ENCODE assay signal across 11 cellular contexts in genomic region chr16:70789231-70789926, GRCh38. TPM values are rescaled to one million over a fixed set of nuclear protein-coding genes. Genes with fewer than 3 reads are reported as not detected.
DNase-seq lines count a peak whose midpoint lies in the region; ATAC-seq, FAIRE-seq and TF ChIP-seq lines count a peak whose summit lies in the region.
"Had no signal": no experiment of that assay in that cellular context is flagged by ENCODE, and none has a peak within 500 bp of the region (broad histone marks: within the 10 kb centered on the region; RNA-seq: fewer than 3 reads in every experiment).

No MANE protein-coding gene starts in this region.

- H3K56ac ChIP-seq in IMR-90 (ENCODE audit: extremely low read depth, insufficient read depth, low read length): no peak overlapping the region

- intact Hi-C loops in IMR-90 (cut with micrococcal nuclease): no loop called here
- intact Hi-C loops in mucosa of descending colon (cut with DNase I, micrococcal nuclease): no loop called here

- H3K9me1 ChIP-seq in IMR-90 (ENCODE audit: insufficient read depth, low read length): peaks cover 7% of the 10 kb centered on the region; the same call in 1 of the 2 replicates

- no peak overlapping the region for H3K4me3 Mint-ChIP-seq in effector memory CD8-positive, alpha-beta T cell

- no peak overlapping the region for H3K4me3 ChIP-seq in A549
- no peak overlapping the region for H3K4me3 ChIP-seq in IMR-90 (ENCODE audit: insufficient read depth, low read depth, low read length)
- H3K4me3 ChIP-seq in mucosa of descending colon: no peak overlapping the region

- no peak overlapping the region for H3K23ac ChIP-seq in IMR-90 (ENCODE audit: low read depth, low read length)

- WGBS in A549 (ENCODE audit: missing lambda C conversion rate): 35% methylated on average over 14 of the region's 14 CpGs
- 80% methylated on average over 2 of the region's 14 CpGs; no CpG with 5 or more reads in 1 of the 2 experiments for WGBS in IMR-90 (ENCODE audit: extremely low coverage in 2 of 2, insufficient read length in 1 of 2), 2 experiments

- no peak overlapping the region for H2AFZ ChIP-seq in IMR-90 (replicated peaks; ENCODE audit: low read length, poor library complexity)

- H3K27ac ChIP-seq in A549 (no peak overlapping the region), IMR-90 (ENCODE audit: insufficient read depth, low read length) (no peak overlapping the region)

- H4K20me1 ChIP-seq in IMR-90 (ENCODE audit: insufficient read depth, low read length): peaks cover 36% of the 10 kb centered on the region

- H3K36me3 ChIP-seq in IMR-90 (ENCODE audit: control insufficient read depth, insufficient read depth, low read length): peaks cover 18% of the 10 kb centered on the region; the same call in 1 of the 2 replicates
- H3K36me3 ChIP-seq in mucosa of descending colon (ENCODE audit: low read depth): peaks cover 2% of the 10 kb centered on the region

- H2BK15ac ChIP-seq in IMR-90 (ENCODE audit: low read depth, low read length): no peak overlapping the region

- no peak overlapping the region for H3K14ac ChIP-seq in IMR-90 (replicated peaks; ENCODE audit: low read depth, low read length)

- H3K79me1 ChIP-seq in IMR-90 (ENCODE audit: low read depth in 1 of 2, low read length in 2 of 2): peaks cover 46 to 72% of the 10 kb centered on the region in 2 experiments

- H3K27ac Mint-ChIP-seq in effector memory CD8-positive, alpha-beta T cell: peak overlapping the region; percentile 31 to 52

- H3K4me1 ChIP-seq in A549 (no peaks in the 10 kb centered on the region), IMR-90 (ENCODE audit: control insufficient read depth, insufficient read depth, low read length) (no peaks in the 10 kb centered on the region; the same call in 1 of the 2 replicates), mucosa of descending colon (ENCODE audit: low read depth) (no peaks in the 10 kb centered on the region)

- H4K8ac ChIP-seq in IMR-90 (ENCODE audit: low read depth in 2 of 2, low read length in 2 of 2): no peak overlapping the region

- no peak overlapping the region for H4K91ac ChIP-seq in IMR-90 (ENCODE audit: insufficient read depth, low read depth, low read length)

- peaks cover 23 to 26% of the 10 kb centered on the region in 2 donors for H3K4me1 Mint-ChIP-seq in effector memory CD8-positive, alpha-beta T cell (ENCODE audit: low read depth in 2 of 2)

- no peak overlapping the region for H2BK5ac ChIP-seq in IMR-90 (ENCODE audit: low read depth, low read length, poor library complexity, severe bottlenecking)

- H2AK9ac ChIP-seq in IMR-90 (replicated peaks; ENCODE audit: low read depth, low read length, poor library complexity): peak overlapping the region; percentile 10

- no peak overlapping the region for H3K18ac ChIP-seq in IMR-90 (ENCODE audit: low read depth, low read length)

- peaks cover 11% of the 10 kb centered on the region for H3K36me3 Mint-ChIP-seq in effector memory CD8-positive, alpha-beta T cell (ENCODE audit: insufficient read depth)

- no peaks in the 10 kb centered on the region for H3K9me3 ChIP-seq in A549
- H3K9me3 ChIP-seq in IMR-90 (ENCODE audit: control insufficient read depth, insufficient read depth, low read length): no peaks in the 10 kb centered on the region
- H3K9me3 ChIP-seq in mucosa of descending colon: no peaks in the 10 kb centered on the region

- H3K27me3 ChIP-seq in IMR-90 (ENCODE audit: control insufficient read depth, insufficient read depth, low read length): no peaks in the 10 kb centered on the region

- H2BK20ac ChIP-seq in IMR-90 (ENCODE audit: low read depth, low read length): no peak overlapping the region

- POLR2A ChIA-PET in A549 (lab: Yijun Ruan, JAX) (no interaction called here), IMR-90 (lab: Charles Lee; ENCODE audit: unreplicated experiment) (no interaction called here)

- no peak overlapping the region for H2BK120ac ChIP-seq in IMR-90 (ENCODE audit: low read depth, low read length)

- DNase-seq in A549 (ENCODE audit: low read depth in 1 of 2, low spot score in 1 of 2): peak; percentile 59 to 79
- peak; percentile 48 for DNase-seq in IMR-90
- DNase-seq in effector memory CD8-positive, alpha-beta T cell: no peak
- peak in 2 of 3 donors; percentile 43 to 48 for DNase-seq in mucosa of descending colon
- no peak for DNase-seq in T-helper 1 cell
- no peak for DNase-seq in NOMO-1 treated with dmso at 0.1 percent for 144 hours (lab: John Stamatoyannopoulos, UW; ENCODE audit: unreplicated experiment)
- no peak for DNase-seq in Kasumi-1 (lab: John Stamatoyannopoulos, UW)
- DNase-seq: effector CD8-positive, alpha-beta T cell; islet precursor cell; NCI-H82 had no signal

- no peak for TF ChIP-seq EP300 in A549 (IDR thresholded peaks at IDR 0.05)

- no peak overlapping the region for H3K4ac ChIP-seq in IMR-90 (ENCODE audit: low read depth, low read length)

- no peak overlapping the region for H4K5ac ChIP-seq in IMR-90 (ENCODE audit: low read depth, low read length)

- no peaks in the 10 kb centered on the region for H3K27me3 Mint-ChIP-seq in effector memory CD8-positive, alpha-beta T cell

- BruUV-seq in IMR-90 (replicated peaks; lab: Mats Ljungman, UMichigan): no TSS peak

- H3K4me2 ChIP-seq in A549: no peak overlapping the region
- H3K4me2 ChIP-seq in IMR-90 (ENCODE audit: low read depth, low read length): no peak overlapping the region

- ATAC-seq in A549 (peak; percentile 54 to 79; a peak in 4 of 6 replicates), IMR-90 (ENCODE audit: low read depth) (peak; percentile 71), mucosa of descending colon (no peak), GM19324 (IDR thresholded peaks at IDR 0.05; ENCODE audit: low FRiP score, unreplicated experiment) (no peak)
- ATAC-seq in effector memory CD8-positive, alpha-beta T cell (replicated peaks): no peak

- TF ChIP-seq CTCF in A549 (IDR thresholded peaks at IDR 0.05) (no peak), IMR-90 (conservative IDR thresholded peaks at IDR 0.05; ENCODE audit: low read depth, low read length) (no peak), mucosa of descending colon (IDR thresholded peaks at IDR 0.05) (no peak)

- CTCF ChIA-PET in A549 (lab: Yijun Ruan, JAX): interaction anchor here (1.4 to 11.2 kb wide), 3 partner anchors 19 to 570 kb away, joined by 4 to 76 read pairs (median 4); partner anchors contain the start of gene CALB2
- CTCF ChIA-PET in IMR-90 (lab: Yijun Ruan, JAX): no interaction called here

- H2AK5ac ChIP-seq in IMR-90 (ENCODE audit: low read depth, low read length): no peak overlapping the region

- in situ Hi-C loops in IMR-90 (cut with MboI; ENCODE audit: low sequenced_read_pairs): loop anchor here (10.0 to 25.0 kb wide), 3 partner anchors 498 to 698 kb away; partner anchors contain the start of genes CALB2, CMTR2 and ZNF19

- TF ChIP-seq POLR2A in A549 (IDR thresholded peaks at IDR 0.05; ENCODE audit: low read length) (no peak), IMR-90 (IDR thresholded peaks at IDR 0.05; ENCODE audit: low read depth, low read length) (no peak)

- no peaks in the 10 kb centered on the region for H3K9me3 Mint-ChIP-seq in effector memory CD8-positive, alpha-beta T cell

- dilution Hi-C loops in IMR-90 (cut with HindIII; ENCODE audit: low sequenced_read_pairs, unreplicated experiment): no loop called here

- TF ChIP-seq RAD21 in A549 (conservative IDR thresholded peaks at IDR 0.05 in 1 of 2, IDR thresholded peaks at IDR 0.05 in 1 of 2) (no peak), IMR-90 (IDR thresholded peaks at IDR 0.05; ENCODE audit: low read length) (no peak)

- FAIRE-seq in A549 (lab: Jason Lieb, UNC): peak; percentile 13

- no peak overlapping the region for H3K9ac ChIP-seq in IMR-90 (ENCODE audit: low read depth, low read length)

TF ChIP-seq in A549, 52 proteins besides CTCF, POLR2A, EP300 and RAD21 (continues in another document):
- TF ChIP-seq HMGXB4 (CRISPR knock-in tag; IDR thresholded peaks at IDR 0.05; ENCODE audit: borderline replicate concordance) (peak; percentile 70; the same call in 1 of the 2 replicates), NR3C1 (IDR thresholded peaks at IDR 0.05) (no peak)

TF ChIP-seq in IMR-90, 13 proteins besides CTCF, POLR2A, EP300 and RAD21:
- TF ChIP-seq CEBPB (IDR thresholded peaks at IDR 0.05; ENCODE audit: low read depth, low read length): no peak
- no peak for TF ChIP-seq MAZ (IDR thresholded peaks at IDR 0.05; ENCODE audit: borderline replicate concordance, low read depth, low read length)
- no peak for TF ChIP-seq CHD1 (IDR thresholded peaks at IDR 0.05; ENCODE audit: low read depth, low read length)

RNA-seq across cellular contexts. Expression of gene VAC14, which starts 11.6 kb away (rescaled TPM):
- 27.0 and 32.0 TPM in 2 replicates for polyA plus RNA-seq in A549 (2011; rRNA removed)
- 37.8 and 46.7 TPM in 2 replicates for polyA plus RNA-seq in A549 (2012; cell fraction: cytosol; rRNA removed)
- polyA plus RNA-seq in A549 (2012; cell fraction: nucleus; rRNA removed): 56.9 and 76.5 TPM in 2 replicates
- polyA plus RNA-seq in A549 (2017; fragmentation: RNase III; extraction: RNeasy Plus Mini Kit Qiagen cat#74134 plus additional on column Dnase treatment): 22.7 to 25.3 TPM (median 23.5 TPM) in 3 replicates
- 51.8 and 54.6 TPM in 2 replicates for polyA minus RNA-seq in A549 (2011; rRNA and poly(A)+ RNA removed)
- 18.3 and 21.1 TPM in 2 replicates for total RNA-seq in IMR-90 (2012; rRNA removed)
- 40.2 and 48.3 TPM in 2 replicates for polyA plus RNA-seq in IMR-90 (2012; rRNA removed)
- 29.7 and 39.3 TPM in 2 replicates for polyA plus RNA-seq in IMR-90 (2012; cell fraction: cytosol; rRNA removed)
- 29.2 and 68.0 TPM in 2 replicates for polyA plus RNA-seq in IMR-90 (2012; cell fraction: nucleus; rRNA removed; ENCODE audit: low replicate concordance)
- 10 to 100 TPM; 32.3 to 35.1 (median 32.8) TPM for total RNA-seq in mucosa of descending colon

Comparison
In these comparisons a context has a peak if more than half of its experiments do, and no peak if none do; other contexts are left out.
1. ATAC-seq: peak in A549 (2 of 2) and IMR-90 (single experiment); none in effector memory CD8-positive, alpha-beta T cell (single experiment), mucosa of descending colon (single experiment) and GM19324 (single experiment).
2. DNase-seq: peak in A549 (2 of 2), IMR-90 (single experiment) and mucosa of descending colon (2 of 3); none in effector memory CD8-positive, alpha-beta T cell (0 of 3), T-helper 1 cell (0 of 5), NOMO-1 treated with dmso at 0.1 percent for 144 hours (single experiment) and Kasumi-1 (0 of 2).